1 cellular context compared by ENCODE assay signal in the genomic region with DNA sequence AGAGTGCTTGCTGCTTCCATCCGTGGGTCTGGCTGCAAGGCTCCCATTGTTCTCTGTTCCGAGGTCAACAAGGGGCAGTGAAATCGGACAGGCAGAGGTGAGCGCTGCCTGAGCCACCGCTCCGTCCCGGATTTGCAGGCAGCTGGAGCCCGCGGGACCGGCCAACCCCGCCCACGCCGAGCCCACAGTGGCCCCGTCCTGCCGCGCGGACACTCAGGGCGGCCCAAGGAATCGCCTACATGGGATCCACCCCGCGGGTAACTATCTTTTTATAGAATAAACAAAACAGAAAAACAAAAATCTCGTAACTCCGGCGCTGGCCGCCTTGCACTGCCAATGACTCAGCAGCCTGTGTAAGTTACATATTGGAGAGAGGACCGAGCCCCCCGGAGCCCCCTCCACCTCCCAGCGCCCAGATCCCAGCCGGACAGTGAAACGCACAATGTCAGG.
TF ChIP-seq lines count a peak whose summit lies in the region.

No MANE protein-coding gene starts in this region.

TF ChIP-seq in HepG2, 621 proteins besides CTCF, POLR2A, EP300 and RAD21 (continued from another document and continues in another):
- no peak for TF ChIP-seq RFX5 (IDR thresholded peaks at IDR 0.05; ENCODE audit: low read depth, low read length)
- no peak for TF ChIP-seq AKAP8 (CRISPR knock-in tag; IDR thresholded peaks at IDR 0.05)
- no peak for TF ChIP-seq GTF2F1 (IDR thresholded peaks at IDR 0.05; ENCODE audit: low read length)
- TF ChIP-seq ZNF510 (CRISPR knock-in tag; IDR thresholded peaks at IDR 0.05; ENCODE audit: low read depth), result no peak
- no peak for TF ChIP-seq ISX (CRISPR knock-in tag; conservative IDR thresholded peaks at IDR 0.05)
- no peak for TF ChIP-seq ARHGAP35 (CRISPR knock-in tag; IDR thresholded peaks at IDR 0.05; ENCODE audit: borderline replicate concordance)
- TF ChIP-seq SALL1 (CRISPR knock-in tag; IDR thresholded peaks at IDR 0.05), result 0 out of 2 replicates have a peak, but pooled peaks have one; percentile 27
- peak; percentile 39; the same call in 1 of the 2 replicates for TF ChIP-seq KDM5B (CRISPR knock-in tag; IDR thresholded peaks at IDR 0.05; ENCODE audit: borderline replicate concordance)
- TF ChIP-seq SOX6 (IDR thresholded peaks at IDR 0.05), result no peak
- peak; percentile 79 for TF ChIP-seq SOX6 (CRISPR knock-in tag; IDR thresholded peaks at IDR 0.05)
- no peak for TF ChIP-seq GABPA (IDR thresholded peaks at IDR 0.05; ENCODE audit: low read depth, low read length)
- TF ChIP-seq GABPA (CRISPR knock-in tag; IDR thresholded peaks at IDR 0.05; ENCODE audit: low read depth), result no peak
- TF ChIP-seq ZNF768 (CRISPR knock-in tag; IDR thresholded peaks at IDR 0.05), result peak; percentile 23; the same call in 1 of the 2 replicates
- TF ChIP-seq SMARCC2 (IDR thresholded peaks at IDR 0.05), result no peak
- TF ChIP-seq ETV6 (CRISPR knock-in tag; conservative IDR thresholded peaks at IDR 0.05), result no peak
- TF ChIP-seq MTF1 (CRISPR knock-in tag; IDR thresholded peaks at IDR 0.05), result no peak
- no peak for TF ChIP-seq ZNF296 (CRISPR knock-in tag; conservative IDR thresholded peaks at IDR 0.05)
- no peak for TF ChIP-seq SIX1 (CRISPR knock-in tag; IDR thresholded peaks at IDR 0.05; ENCODE audit: borderline replicate concordance)
- TF ChIP-seq TBX3 (IDR thresholded peaks at IDR 0.05; ENCODE audit: borderline replicate concordance), result no peak
- TF ChIP-seq, protein P1, sequence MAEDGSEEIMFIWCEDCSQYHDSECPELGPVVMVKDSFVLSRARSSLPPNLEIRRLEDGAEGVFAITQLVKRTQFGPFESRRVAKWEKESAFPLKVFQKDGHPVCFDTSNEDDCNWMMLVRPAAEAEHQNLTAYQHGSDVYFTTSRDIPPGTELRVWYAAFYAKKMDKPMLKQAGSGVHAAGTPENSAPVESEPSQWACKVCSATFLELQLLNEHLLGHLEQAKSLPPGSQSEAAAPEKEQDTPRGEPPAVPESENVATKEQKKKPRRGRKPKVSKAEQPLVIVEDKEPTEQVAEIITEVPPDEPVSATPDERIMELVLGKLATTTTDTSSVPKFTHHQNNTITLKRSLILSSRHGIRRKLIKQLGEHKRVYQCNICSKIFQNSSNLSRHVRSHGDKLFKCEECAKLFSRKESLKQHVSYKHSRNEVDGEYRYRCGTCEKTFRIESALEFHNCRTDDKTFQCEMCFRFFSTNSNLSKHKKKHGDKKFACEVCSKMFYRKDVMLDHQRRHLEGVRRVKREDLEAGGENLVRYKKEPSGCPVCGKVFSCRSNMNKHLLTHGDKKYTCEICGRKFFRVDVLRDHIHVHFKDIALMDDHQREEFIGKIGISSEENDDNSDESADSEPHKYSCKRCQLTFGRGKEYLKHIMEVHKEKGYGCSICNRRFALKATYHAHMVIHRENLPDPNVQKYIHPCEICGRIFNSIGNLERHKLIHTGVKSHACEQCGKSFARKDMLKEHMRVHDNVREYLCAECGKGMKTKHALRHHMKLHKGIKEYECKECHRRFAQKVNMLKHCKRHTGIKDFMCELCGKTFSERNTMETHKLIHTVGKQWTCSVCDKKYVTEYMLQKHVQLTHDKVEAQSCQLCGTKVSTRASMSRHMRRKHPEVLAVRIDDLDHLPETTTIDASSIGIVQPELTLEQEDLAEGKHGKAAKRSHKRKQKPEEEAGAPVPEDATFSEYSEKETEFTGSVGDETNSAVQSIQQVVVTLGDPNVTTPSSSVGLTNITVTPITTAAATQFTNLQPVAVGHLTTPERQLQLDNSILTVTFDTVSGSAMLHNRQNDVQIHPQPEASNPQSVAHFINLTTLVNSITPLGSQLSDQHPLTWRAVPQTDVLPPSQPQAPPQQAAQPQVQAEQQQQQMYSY (CRISPR knock-in tag; IDR thresholded peaks at IDR 0.05), result peak; percentile 73; the same call in 1 of the 2 replicates
- no peak for TF ChIP-seq ZNF749 (CRISPR knock-in tag; IDR thresholded peaks at IDR 0.05; ENCODE audit: borderline replicate concordance)
- no peak for TF ChIP-seq ZNF24 (IDR thresholded peaks at IDR 0.05)
- no peak for TF ChIP-seq MTA3 (CRISPR knock-in tag; IDR thresholded peaks at IDR 0.05)
- no peak for TF ChIP-seq ADNP (CRISPR knock-in tag; IDR thresholded peaks at IDR 0.05)
- no peak for TF ChIP-seq HNF4G (IDR thresholded peaks at IDR 0.05; ENCODE audit: borderline replicate concordance, low read depth, low read length)
- TF ChIP-seq HNF4G (CRISPR knock-in tag; IDR thresholded peaks at IDR 0.05; ENCODE audit: borderline replicate concordance, low read depth), result no peak
- TF ChIP-seq ZNF782 (CRISPR knock-in tag; IDR thresholded peaks at IDR 0.05; ENCODE audit: borderline replicate concordance), result no peak
- TF ChIP-seq, protein P2, sequence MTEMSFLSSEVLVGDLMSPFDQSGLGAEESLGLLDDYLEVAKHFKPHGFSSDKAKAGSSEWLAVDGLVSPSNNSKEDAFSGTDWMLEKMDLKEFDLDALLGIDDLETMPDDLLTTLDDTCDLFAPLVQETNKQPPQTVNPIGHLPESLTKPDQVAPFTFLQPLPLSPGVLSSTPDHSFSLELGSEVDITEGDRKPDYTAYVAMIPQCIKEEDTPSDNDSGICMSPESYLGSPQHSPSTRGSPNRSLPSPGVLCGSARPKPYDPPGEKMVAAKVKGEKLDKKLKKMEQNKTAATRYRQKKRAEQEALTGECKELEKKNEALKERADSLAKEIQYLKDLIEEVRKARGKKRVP (CRISPR knock-in tag; IDR thresholded peaks at IDR 0.05), result 0 out of 4 replicates have a peak, but pooled peaks of 1 of the 2 experiments have one; percentile 5
- TF ChIP-seq, protein P3, sequence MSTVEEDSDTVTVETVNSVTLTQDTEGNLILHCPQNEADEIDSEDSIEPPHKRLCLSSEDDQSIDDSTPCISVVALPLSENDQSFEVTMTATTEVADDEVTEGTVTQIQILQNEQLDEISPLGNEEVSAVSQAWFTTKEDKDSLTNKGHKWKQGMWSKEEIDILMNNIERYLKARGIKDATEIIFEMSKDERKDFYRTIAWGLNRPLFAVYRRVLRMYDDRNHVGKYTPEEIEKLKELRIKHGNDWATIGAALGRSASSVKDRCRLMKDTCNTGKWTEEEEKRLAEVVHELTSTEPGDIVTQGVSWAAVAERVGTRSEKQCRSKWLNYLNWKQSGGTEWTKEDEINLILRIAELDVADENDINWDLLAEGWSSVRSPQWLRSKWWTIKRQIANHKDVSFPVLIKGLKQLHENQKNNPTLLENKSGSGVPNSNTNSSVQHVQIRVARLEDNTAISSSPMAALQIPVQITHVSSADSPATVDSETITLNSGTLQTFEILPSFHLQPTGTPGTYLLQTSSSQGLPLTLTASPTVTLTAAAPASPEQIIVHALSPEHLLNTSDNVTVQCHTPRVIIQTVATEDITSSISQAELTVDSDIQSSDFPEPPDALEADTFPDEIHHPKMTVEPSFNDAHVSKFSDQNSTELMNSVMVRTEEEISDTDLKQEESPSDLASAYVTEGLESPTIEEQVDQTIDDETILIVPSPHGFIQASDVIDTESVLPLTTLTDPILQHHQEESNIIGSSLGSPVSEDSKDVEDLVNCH (CRISPR knock-in tag; IDR thresholded peaks at IDR 0.05), result no peak
- TF ChIP-seq NFE2L2 (IDR thresholded peaks at IDR 0.05; ENCODE audit: low read length), result peak; percentile 69
- no peak for TF ChIP-seq ZNF879 (CRISPR knock-in tag; IDR thresholded peaks at IDR 0.05)
- no peak for TF ChIP-seq ZNF792 (CRISPR knock-in tag; IDR thresholded peaks at IDR 0.05)
- peak; percentile 76 for TF ChIP-seq RBFOX2 (IDR thresholded peaks at IDR 0.05; ENCODE audit: low read depth, low read length)
- no peak for TF ChIP-seq SALL2 (CRISPR knock-in tag; IDR thresholded peaks at IDR 0.05)
- TF ChIP-seq SP140L (CRISPR knock-in tag; IDR thresholded peaks at IDR 0.05; ENCODE audit: borderline replicate concordance), result no peak
- no peak for TF ChIP-seq TBP (CRISPR knock-in tag; IDR thresholded peaks at IDR 0.05)
- TF ChIP-seq, protein P4, sequence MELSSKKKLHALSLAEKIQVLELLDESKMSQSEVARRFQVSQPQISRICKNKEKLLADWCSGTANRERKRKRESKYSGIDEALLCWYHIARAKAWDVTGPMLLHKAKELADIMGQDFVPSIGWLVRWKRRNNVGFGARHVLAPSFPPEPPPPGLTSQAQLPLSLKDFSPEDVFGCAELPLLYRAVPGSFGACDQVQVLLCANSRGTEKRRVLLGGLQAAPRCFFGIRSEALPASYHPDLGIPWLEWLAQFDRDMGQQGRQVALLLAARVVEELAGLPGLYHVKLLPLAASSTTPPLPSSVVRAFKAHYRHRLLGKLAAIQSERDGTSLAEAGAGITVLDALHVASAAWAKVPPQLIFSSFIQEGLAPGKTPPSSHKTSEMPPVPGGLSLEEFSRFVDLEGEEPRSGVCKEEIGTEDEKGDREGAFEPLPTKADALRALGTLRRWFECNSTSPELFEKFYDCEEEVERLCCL (CRISPR knock-in tag; IDR thresholded peaks at IDR 0.05; ENCODE audit: borderline replicate concordance), result no peak
- TF ChIP-seq CEBPB (IDR thresholded peaks at IDR 0.05; ENCODE audit: borderline replicate concordance, low read depth, low read length), result no peak
- TF ChIP-seq ZNF546 (CRISPR knock-in tag; conservative IDR thresholded peaks at IDR 0.05), result no peak
- no peak for TF ChIP-seq ZNF619 (CRISPR knock-in tag; IDR thresholded peaks at IDR 0.05)
- TF ChIP-seq, protein P5, sequence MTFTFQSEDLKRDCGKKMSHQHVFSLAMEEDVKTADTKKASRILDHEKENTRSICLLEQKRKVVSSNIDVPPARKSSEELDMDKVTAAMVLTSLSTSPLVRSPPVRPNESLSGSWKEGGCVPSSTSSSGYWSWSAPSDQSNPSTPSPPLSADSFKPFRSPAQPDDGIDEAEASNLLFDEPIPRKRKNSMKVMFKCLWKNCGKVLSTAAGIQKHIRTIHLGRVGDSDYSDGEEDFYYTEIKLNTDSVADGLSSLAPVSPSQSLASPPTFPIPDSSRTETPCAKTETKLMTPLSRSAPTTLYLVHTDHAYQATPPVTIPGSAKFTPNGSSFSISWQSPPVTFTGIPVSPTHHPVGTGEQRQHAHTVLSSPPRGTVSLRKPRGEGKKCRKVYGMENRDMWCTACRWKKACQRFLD (CRISPR knock-in tag; IDR thresholded peaks at IDR 0.05; ENCODE audit: borderline replicate concordance), result no peak
- TF ChIP-seq HMGA1 (CRISPR knock-in tag; conservative IDR thresholded peaks at IDR 0.05), result no peak
- 0 out of 2 replicates have a peak, but pooled peaks have one; percentile 17 for TF ChIP-seq FOXO1 (CRISPR knock-in tag; IDR thresholded peaks at IDR 0.05)
- no peak for TF ChIP-seq PTBP1 (IDR thresholded peaks at IDR 0.05; ENCODE audit: low read depth, low read length, poor library complexity, severe bottlenecking)
- TF ChIP-seq CCDC6 (CRISPR knock-in tag; IDR thresholded peaks at IDR 0.05), result no peak
- TF ChIP-seq, protein P6, sequence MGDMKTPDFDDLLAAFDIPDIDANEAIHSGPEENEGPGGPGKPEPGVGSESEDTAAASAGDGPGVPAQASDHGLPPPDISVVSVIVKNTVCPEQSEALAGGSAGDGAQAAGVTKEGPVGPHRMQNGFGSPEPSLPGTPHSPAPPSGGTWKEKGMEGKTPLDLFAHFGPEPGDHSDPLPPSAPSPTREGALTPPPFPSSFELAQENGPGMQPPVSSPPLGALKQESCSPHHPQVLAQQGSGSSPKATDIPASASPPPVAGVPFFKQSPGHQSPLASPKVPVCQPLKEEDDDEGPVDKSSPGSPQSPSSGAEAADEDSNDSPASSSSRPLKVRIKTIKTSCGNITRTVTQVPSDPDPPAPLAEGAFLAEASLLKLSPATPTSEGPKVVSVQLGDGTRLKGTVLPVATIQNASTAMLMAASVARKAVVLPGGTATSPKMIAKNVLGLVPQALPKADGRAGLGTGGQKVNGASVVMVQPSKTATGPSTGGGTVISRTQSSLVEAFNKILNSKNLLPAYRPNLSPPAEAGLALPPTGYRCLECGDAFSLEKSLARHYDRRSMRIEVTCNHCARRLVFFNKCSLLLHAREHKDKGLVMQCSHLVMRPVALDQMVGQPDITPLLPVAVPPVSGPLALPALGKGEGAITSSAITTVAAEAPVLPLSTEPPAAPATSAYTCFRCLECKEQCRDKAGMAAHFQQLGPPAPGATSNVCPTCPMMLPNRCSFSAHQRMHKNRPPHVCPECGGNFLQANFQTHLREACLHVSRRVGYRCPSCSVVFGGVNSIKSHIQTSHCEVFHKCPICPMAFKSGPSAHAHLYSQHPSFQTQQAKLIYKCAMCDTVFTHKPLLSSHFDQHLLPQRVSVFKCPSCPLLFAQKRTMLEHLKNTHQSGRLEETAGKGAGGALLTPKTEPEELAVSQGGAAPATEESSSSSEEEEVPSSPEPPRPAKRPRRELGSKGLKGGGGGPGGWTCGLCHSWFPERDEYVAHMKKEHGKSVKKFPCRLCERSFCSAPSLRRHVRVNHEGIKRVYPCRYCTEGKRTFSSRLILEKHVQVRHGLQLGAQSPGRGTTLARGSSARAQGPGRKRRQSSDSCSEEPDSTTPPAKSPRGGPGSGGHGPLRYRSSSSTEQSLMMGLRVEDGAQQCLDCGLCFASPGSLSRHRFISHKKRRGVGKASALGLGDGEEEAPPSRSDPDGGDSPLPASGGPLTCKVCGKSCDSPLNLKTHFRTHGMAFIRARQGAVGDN (CRISPR knock-in tag; IDR thresholded peaks at IDR 0.05), result peak; percentile 48; the same call in 1 of the 2 replicates
- no peak for TF ChIP-seq ARNT2 (CRISPR knock-in tag; IDR thresholded peaks at IDR 0.05; ENCODE audit: low read depth)
- TF ChIP-seq LCORL (IDR thresholded peaks at IDR 0.05), result no peak
- no peak for TF ChIP-seq LCORL (CRISPR knock-in tag; IDR thresholded peaks at IDR 0.05)
- TF ChIP-seq, protein P7, sequence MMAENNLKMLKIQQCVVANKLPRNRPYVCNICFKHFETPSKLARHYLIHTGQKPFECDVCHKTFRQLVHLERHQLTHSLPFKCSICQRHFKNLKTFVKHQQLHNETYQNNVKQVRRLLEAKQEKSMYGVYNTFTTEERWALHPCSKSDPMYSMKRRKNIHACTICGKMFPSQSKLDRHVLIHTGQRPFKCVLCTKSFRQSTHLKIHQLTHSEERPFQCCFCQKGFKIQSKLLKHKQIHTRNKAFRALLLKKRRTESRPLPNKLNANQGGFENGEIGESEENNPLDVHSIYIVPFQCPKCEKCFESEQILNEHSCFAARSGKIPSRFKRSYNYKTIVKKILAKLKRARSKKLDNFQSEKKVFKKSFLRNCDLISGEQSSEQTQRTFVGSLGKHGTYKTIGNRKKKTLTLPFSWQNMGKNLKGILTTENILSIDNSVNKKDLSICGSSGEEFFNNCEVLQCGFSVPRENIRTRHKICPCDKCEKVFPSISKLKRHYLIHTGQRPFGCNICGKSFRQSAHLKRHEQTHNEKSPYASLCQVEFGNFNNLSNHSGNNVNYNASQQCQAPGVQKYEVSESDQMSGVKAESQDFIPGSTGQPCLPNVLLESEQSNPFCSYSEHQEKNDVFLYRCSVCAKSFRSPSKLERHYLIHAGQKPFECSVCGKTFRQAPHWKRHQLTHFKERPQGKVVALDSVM (CRISPR knock-in tag; IDR thresholded peaks at IDR 0.05), result no peak
- TF ChIP-seq ZNF780A (CRISPR knock-in tag; IDR thresholded peaks at IDR 0.05), result no peak
- TF ChIP-seq BRCA1 (CRISPR knock-in tag; IDR thresholded peaks at IDR 0.05), result no peak
- no peak for TF ChIP-seq KDM3A (CRISPR knock-in tag; IDR thresholded peaks at IDR 0.05; ENCODE audit: low read depth)
- TF ChIP-seq ZMAT3 (CRISPR knock-in tag; conservative IDR thresholded peaks at IDR 0.05), result no peak
- TF ChIP-seq, protein P8, sequence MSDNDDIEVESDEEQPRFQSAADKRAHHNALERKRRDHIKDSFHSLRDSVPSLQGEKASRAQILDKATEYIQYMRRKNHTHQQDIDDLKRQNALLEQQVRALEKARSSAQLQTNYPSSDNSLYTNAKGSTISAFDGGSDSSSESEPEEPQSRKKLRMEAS (IDR thresholded peaks at IDR 0.05), result peak; percentile 35; the same call in 1 of the 2 replicates
- no peak for TF ChIP-seq ZNF652 (CRISPR knock-in tag; IDR thresholded peaks at IDR 0.05; ENCODE audit: borderline replicate concordance, low read depth)
- TF ChIP-seq ZBTB7B (CRISPR knock-in tag; IDR thresholded peaks at IDR 0.05), result no peak
- TF ChIP-seq RXRB (CRISPR knock-in tag; IDR thresholded peaks at IDR 0.05; ENCODE audit: borderline replicate concordance), result no peak
- TF ChIP-seq PHF8 (CRISPR knock-in tag; IDR thresholded peaks at IDR 0.05), result 0 out of 2 replicates have a peak, but pooled peaks have one; percentile 33
